ENCODE assay signal across 1 cellular context in the genomic region with DNA sequence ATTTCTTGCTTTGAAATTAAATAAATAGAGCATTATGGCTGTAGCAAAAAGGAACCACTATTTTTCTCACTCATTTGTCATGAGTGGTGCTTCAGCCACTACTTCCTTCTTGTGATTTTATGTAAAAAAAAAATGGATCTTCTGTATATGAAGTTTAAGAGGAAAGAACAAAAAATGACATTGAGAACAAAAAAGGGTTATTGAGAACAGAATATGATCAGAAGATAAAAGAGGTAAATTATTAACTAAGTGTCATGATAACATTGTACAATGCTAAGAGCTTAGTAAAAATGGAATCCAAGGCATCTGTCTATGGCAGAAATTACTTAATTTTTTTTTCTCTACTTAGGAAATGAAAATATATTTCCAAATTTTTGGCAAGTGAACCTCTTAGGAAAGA.
TF ChIP-seq lines count a peak whose summit lies in the region.

No MANE protein-coding gene starts in this region.

TF ChIP-seq in HepG2, 621 proteins besides CTCF, POLR2A, EP300 and RAD21 (continued from another document and continues in another):
- TF ChIP-seq, protein P1, sequence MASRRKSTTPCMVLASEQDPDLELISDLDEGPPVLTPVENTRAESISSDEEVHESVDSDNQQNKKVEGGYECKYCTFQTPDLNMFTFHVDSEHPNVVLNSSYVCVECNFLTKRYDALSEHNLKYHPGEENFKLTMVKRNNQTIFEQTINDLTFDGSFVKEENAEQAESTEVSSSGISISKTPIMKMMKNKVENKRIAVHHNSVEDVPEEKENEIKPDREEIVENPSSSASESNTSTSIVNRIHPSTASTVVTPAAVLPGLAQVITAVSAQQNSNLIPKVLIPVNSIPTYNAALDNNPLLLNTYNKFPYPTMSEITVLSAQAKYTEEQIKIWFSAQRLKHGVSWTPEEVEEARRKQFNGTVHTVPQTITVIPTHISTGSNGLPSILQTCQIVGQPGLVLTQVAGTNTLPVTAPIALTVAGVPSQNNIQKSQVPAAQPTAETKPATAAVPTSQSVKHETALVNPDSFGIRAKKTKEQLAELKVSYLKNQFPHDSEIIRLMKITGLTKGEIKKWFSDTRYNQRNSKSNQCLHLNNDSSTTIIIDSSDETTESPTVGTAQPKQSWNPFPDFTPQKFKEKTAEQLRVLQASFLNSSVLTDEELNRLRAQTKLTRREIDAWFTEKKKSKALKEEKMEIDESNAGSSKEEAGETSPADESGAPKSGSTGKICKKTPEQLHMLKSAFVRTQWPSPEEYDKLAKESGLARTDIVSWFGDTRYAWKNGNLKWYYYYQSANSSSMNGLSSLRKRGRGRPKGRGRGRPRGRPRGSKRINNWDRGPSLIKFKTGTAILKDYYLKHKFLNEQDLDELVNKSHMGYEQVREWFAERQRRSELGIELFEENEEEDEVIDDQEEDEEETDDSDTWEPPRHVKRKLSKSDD (CRISPR knock-in tag; IDR thresholded peaks at IDR 0.05; ENCODE audit: low read depth): no peak
- TF ChIP-seq ZNF362 (CRISPR knock-in tag; IDR thresholded peaks at IDR 0.05; ENCODE audit: borderline replicate concordance) (peak; percentile 54; the same call in 1 of the 2 replicates), WIZ (CRISPR knock-in tag; IDR thresholded peaks at IDR 0.05) (no peak), ARID3A (IDR thresholded peaks at IDR 0.05; ENCODE audit: low read depth, low read length) (peak; percentile 56; the same call in 1 of the 2 replicates), ZNF709 (CRISPR knock-in tag; IDR thresholded peaks at IDR 0.05) (no peak), ELF3 (CRISPR knock-in tag; IDR thresholded peaks at IDR 0.05) (peak; percentile 75), SP1 (IDR thresholded peaks at IDR 0.05) (no peak), SP1 (CRISPR knock-in tag; IDR thresholded peaks at IDR 0.05) (no peak), ZNF124 (CRISPR knock-in tag; IDR thresholded peaks at IDR 0.05) (no peak), GATAD2A (CRISPR knock-in tag; IDR thresholded peaks at IDR 0.05) (peak; percentile 62; the same call in 1 of the 2 replicates), JUNB (CRISPR knock-in tag; IDR thresholded peaks at IDR 0.05; ENCODE audit: borderline replicate concordance) (no peak), E2F1 (CRISPR knock-in tag; IDR thresholded peaks at IDR 0.05) (no peak), ZNF225 (CRISPR knock-in tag; IDR thresholded peaks at IDR 0.05) (no peak), BCL6 (CRISPR knock-in tag; IDR thresholded peaks at IDR 0.05) (no peak), TBX3 (IDR thresholded peaks at IDR 0.05; ENCODE audit: borderline replicate concordance) (no peak), POLR2AphosphoS5 (IDR thresholded peaks at IDR 0.05; ENCODE audit: low read depth, low read length) (no peak), ZNF572 (CRISPR knock-in tag; IDR thresholded peaks at IDR 0.05) (no peak), KAT8 (CRISPR knock-in tag; IDR thresholded peaks at IDR 0.05) (0 out of 2 replicates have a peak, but pooled peaks have one; percentile 23), ZNF75D (CRISPR knock-in tag; IDR thresholded peaks at IDR 0.05; ENCODE audit: borderline replicate concordance) (no peak), ZNF841 (CRISPR knock-in tag; IDR thresholded peaks at IDR 0.05; ENCODE audit: borderline replicate concordance) (no peak), CENPT (CRISPR knock-in tag; IDR thresholded peaks at IDR 0.05; ENCODE audit: low read depth) (no peak), ETV6 (CRISPR knock-in tag; conservative IDR thresholded peaks at IDR 0.05) (no peak), SRSF1 (optimal IDR thresholded peaks at IDR 0.05; ENCODE audit: low read depth, low read length) (no peak), CENPX (CRISPR knock-in tag; IDR thresholded peaks at IDR 0.05) (no peak), SMARCC2 (IDR thresholded peaks at IDR 0.05) (no peak), POGZ (CRISPR knock-in tag; IDR thresholded peaks at IDR 0.05) (no peak), PLRG1 (conservative IDR thresholded peaks at IDR 0.05) (no peak), ARNT (IDR thresholded peaks at IDR 0.05) (no peak), ZNF879 (CRISPR knock-in tag; IDR thresholded peaks at IDR 0.05) (no peak), ZNF749 (CRISPR knock-in tag; IDR thresholded peaks at IDR 0.05; ENCODE audit: borderline replicate concordance) (no peak), ZSCAN30 (CRISPR knock-in tag; IDR thresholded peaks at IDR 0.05) (no peak), ZNF619 (CRISPR knock-in tag; IDR thresholded peaks at IDR 0.05) (no peak), PCBP1 (IDR thresholded peaks at IDR 0.05; ENCODE audit: borderline replicate concordance, low read depth, low read length) (no peak), ZNF792 (CRISPR knock-in tag; IDR thresholded peaks at IDR 0.05) (no peak), SIX1 (CRISPR knock-in tag; IDR thresholded peaks at IDR 0.05; ENCODE audit: borderline replicate concordance) (0 out of 2 replicates have a peak, but pooled peaks have one; percentile 16), AGO1 (IDR thresholded peaks at IDR 0.05; ENCODE audit: low read depth, low read length, poor library complexity, severe bottlenecking) (no peak), ZNF343 (CRISPR knock-in tag; IDR thresholded peaks at IDR 0.05) (no peak), ZNF577 (CRISPR knock-in tag; IDR thresholded peaks at IDR 0.05; ENCODE audit: borderline replicate concordance, low read depth) (no peak), ZNF468 (CRISPR knock-in tag; IDR thresholded peaks at IDR 0.05) (no peak), SP5 (CRISPR knock-in tag; IDR thresholded peaks at IDR 0.05; ENCODE audit: borderline replicate concordance, low read depth) (no peak), SETDB1 (CRISPR knock-in tag; IDR thresholded peaks at IDR 0.05; ENCODE audit: borderline replicate concordance) (no peak), ZBTB21 (CRISPR knock-in tag; IDR thresholded peaks at IDR 0.05) (no peak), ZNF260 (CRISPR knock-in tag; IDR thresholded peaks at IDR 0.05; ENCODE audit: borderline replicate concordance, low read depth) (no peak), ONECUT2 (CRISPR knock-in tag; IDR thresholded peaks at IDR 0.05) (no peak), SPEN (CRISPR knock-in tag; IDR thresholded peaks at IDR 0.05; ENCODE audit: low read depth) (no peak), SAP130 (CRISPR knock-in tag; IDR thresholded peaks at IDR 0.05; ENCODE audit: low read depth) (peak; percentile 28), RXRA (CRISPR knock-in tag; IDR thresholded peaks at IDR 0.05) (no peak)
- TF ChIP-seq, protein P2, sequence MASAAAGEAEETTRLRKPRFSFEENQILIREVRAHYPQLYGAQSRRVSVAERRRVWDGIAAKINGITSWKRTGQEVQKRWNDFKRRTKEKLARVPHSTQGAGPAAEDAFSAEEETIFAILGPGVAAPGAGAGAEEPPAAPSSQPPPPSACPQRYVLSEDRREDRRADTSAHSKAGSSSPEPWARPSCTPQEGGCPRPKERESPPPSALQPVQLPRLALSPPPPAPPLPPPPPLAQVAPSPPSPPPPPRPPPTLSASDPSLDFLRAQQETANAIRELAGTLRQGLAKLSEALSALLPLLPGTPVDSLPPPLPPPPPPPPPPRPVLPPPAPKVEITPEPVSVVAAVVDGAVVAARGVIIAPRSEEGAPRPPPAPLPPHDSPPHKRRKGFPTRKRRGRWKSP (CRISPR knock-in tag; IDR thresholded peaks at IDR 0.05): no peak
- TF ChIP-seq, protein P3, sequence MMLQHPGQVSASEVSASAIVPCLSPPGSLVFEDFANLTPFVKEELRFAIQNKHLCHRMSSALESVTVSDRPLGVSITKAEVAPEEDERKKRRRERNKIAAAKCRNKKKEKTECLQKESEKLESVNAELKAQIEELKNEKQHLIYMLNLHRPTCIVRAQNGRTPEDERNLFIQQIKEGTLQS (CRISPR knock-in tag; IDR thresholded peaks at IDR 0.05): no peak
- TF ChIP-seq, protein P4, sequence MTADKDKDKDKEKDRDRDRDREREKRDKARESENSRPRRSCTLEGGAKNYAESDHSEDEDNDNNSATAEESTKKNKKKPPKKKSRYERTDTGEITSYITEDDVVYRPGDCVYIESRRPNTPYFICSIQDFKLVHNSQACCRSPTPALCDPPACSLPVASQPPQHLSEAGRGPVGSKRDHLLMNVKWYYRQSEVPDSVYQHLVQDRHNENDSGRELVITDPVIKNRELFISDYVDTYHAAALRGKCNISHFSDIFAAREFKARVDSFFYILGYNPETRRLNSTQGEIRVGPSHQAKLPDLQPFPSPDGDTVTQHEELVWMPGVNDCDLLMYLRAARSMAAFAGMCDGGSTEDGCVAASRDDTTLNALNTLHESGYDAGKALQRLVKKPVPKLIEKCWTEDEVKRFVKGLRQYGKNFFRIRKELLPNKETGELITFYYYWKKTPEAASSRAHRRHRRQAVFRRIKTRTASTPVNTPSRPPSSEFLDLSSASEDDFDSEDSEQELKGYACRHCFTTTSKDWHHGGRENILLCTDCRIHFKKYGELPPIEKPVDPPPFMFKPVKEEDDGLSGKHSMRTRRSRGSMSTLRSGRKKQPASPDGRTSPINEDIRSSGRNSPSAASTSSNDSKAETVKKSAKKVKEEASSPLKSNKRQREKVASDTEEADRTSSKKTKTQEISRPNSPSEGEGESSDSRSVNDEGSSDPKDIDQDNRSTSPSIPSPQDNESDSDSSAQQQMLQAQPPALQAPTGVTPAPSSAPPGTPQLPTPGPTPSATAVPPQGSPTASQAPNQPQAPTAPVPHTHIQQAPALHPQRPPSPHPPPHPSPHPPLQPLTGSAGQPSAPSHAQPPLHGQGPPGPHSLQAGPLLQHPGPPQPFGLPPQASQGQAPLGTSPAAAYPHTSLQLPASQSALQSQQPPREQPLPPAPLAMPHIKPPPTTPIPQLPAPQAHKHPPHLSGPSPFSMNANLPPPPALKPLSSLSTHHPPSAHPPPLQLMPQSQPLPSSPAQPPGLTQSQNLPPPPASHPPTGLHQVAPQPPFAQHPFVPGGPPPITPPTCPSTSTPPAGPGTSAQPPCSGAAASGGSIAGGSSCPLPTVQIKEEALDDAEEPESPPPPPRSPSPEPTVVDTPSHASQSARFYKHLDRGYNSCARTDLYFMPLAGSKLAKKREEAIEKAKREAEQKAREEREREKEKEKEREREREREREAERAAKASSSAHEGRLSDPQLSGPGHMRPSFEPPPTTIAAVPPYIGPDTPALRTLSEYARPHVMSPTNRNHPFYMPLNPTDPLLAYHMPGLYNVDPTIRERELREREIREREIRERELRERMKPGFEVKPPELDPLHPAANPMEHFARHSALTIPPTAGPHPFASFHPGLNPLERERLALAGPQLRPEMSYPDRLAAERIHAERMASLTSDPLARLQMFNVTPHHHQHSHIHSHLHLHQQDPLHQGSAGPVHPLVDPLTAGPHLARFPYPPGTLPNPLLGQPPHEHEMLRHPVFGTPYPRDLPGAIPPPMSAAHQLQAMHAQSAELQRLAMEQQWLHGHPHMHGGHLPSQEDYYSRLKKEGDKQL (CRISPR knock-in tag; IDR thresholded peaks at IDR 0.05; ENCODE audit: low read depth): no peak
- TF ChIP-seq, protein P5, sequence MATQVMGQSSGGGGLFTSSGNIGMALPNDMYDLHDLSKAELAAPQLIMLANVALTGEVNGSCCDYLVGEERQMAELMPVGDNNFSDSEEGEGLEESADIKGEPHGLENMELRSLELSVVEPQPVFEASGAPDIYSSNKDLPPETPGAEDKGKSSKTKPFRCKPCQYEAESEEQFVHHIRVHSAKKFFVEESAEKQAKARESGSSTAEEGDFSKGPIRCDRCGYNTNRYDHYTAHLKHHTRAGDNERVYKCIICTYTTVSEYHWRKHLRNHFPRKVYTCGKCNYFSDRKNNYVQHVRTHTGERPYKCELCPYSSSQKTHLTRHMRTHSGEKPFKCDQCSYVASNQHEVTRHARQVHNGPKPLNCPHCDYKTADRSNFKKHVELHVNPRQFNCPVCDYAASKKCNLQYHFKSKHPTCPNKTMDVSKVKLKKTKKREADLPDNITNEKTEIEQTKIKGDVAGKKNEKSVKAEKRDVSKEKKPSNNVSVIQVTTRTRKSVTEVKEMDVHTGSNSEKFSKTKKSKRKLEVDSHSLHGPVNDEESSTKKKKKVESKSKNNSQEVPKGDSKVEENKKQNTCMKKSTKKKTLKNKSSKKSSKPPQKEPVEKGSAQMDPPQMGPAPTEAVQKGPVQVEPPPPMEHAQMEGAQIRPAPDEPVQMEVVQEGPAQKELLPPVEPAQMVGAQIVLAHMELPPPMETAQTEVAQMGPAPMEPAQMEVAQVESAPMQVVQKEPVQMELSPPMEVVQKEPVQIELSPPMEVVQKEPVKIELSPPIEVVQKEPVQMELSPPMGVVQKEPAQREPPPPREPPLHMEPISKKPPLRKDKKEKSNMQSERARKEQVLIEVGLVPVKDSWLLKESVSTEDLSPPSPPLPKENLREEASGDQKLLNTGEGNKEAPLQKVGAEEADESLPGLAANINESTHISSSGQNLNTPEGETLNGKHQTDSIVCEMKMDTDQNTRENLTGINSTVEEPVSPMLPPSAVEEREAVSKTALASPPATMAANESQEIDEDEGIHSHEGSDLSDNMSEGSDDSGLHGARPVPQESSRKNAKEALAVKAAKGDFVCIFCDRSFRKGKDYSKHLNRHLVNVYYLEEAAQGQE (IDR thresholded peaks at IDR 0.05; ENCODE audit: borderline replicate concordance in 1 of 2, low read depth in 1 of 2, low read length in 2 of 2): no peak
